Comparison of ENCODE assay signal across 1 cellular context in the genomic region with DNA sequence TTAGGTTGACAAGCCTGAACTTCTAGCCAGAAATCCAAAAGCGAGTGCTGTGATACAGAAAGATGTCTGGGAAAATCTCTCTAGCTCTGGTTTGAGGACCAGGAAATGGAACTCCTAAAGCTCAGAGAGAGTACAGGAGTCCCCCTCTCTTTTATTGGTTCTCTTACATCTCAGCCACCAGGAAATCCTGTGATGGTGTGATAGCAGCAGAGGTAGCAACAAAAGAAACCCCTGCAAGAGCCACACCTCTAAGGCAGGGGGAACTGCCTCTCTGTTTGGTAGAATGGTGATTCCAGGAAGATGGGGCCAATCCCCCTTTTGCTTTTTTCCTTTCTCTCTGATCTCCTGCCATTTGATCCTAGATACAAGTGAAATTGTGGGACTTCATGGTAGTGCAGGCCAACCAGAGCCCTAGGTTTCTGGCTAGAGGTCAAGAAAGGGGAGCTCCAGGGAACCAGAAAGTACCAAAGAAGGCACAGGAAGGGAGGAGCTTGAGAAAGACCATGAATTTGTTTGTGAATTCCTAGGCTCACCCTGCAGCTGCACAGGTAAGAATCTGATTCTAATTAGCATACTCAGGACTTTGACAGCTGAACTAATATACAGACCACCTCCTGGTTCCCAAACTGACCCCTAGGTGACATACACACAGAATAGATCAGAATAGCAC.
TF ChIP-seq lines count a peak whose summit lies in the region.

No MANE protein-coding gene starts in this region.

TF ChIP-seq in GM23338, 12 proteins besides CTCF, POLR2A, EP300 and RAD21 (continued from another document):
- TF ChIP-seq REST (IDR thresholded peaks at IDR 0.05; ENCODE audit: unreplicated experiment) (no peak), CREB1 (CRISPR knock-in tag; IDR thresholded peaks at IDR 0.05; ENCODE audit: low read depth) (no peak), JUNB (IDR thresholded peaks at IDR 0.05; ENCODE audit: unreplicated experiment) (no peak), ZNF462 (CRISPR knock-in tag; IDR thresholded peaks at IDR 0.05) (no peak), POLR2AphosphoS5 (IDR thresholded peaks at IDR 0.05; ENCODE audit: low read depth) (no peak), ZNF331 (CRISPR knock-in tag; IDR thresholded peaks at IDR 0.05; ENCODE audit: low read depth) (no peak), NANOG (IDR thresholded peaks at IDR 0.05; ENCODE audit: borderline replicate concordance) (no peak)
- TF ChIP-seq, protein P1, sequence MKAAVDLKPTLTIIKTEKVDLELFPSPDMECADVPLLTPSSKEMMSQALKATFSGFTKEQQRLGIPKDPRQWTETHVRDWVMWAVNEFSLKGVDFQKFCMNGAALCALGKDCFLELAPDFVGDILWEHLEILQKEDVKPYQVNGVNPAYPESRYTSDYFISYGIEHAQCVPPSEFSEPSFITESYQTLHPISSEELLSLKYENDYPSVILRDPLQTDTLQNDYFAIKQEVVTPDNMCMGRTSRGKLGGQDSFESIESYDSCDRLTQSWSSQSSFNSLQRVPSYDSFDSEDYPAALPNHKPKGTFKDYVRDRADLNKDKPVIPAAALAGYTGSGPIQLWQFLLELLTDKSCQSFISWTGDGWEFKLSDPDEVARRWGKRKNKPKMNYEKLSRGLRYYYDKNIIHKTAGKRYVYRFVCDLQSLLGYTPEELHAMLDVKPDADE (IDR thresholded peaks at IDR 0.05) = no peak
